Comparison of ENCODE assay signal across 1 cellular context in the genomic region with DNA sequence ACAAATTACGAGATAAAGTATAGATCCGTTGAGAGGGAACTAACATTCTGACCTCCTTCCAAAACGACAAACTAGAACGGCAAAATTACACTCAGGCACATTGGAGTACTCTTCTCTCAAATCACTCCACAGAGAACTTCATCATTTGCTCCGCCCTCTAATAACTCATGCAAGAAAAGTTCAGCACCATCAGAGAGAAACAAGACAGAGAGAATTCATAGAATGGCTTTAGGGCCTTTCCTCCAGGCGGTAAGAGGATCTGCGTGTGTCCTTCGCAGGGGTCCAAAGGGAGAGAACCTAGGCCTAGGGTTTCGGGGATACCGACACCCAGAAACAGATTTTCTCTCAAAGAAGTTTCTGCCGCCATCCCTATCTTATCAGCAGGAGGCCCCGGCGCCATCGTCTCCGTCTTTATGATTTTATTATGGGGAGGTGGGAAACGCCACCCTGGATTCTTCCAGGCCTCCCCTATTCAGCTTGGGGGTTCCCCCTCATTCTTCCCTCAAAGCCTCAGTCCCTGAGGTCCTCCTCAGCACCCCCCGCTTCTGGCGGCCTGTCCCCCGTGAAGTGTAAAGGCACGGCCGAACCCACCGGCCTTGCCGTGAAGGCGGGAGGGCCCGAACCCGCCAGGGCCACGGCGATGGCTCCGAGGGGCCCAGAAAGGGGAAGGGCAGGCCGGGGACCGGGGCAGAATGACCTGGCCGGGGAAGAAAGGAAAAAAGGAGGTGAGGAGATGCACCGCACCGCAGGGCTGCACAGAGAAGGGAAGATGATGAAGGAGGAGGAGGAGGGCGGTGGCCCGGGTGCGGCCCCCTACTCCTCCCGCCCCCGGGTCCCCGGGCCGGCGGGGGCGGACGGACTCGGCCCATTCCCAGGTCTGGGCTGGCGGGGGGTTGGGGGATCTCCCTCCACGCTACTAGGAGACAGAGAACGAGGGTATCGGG.
TF ChIP-seq lines count a peak whose summit lies in the region.

No MANE protein-coding gene starts in this region.

TF ChIP-seq in GM12878, 131 proteins besides CTCF, POLR2A, EP300 and RAD21 (continued from another document):
- no peak for TF ChIP-seq ZZZ3 (IDR thresholded peaks at IDR 0.05; ENCODE audit: control insufficient read depth, insufficient read length, low read depth)
- TF ChIP-seq SIN3A (IDR thresholded peaks at IDR 0.05; ENCODE audit: low read depth, low read length) = 0 out of 2 replicates have a peak, but pooled peaks have one; percentile 54
- TF ChIP-seq, protein P1, sequence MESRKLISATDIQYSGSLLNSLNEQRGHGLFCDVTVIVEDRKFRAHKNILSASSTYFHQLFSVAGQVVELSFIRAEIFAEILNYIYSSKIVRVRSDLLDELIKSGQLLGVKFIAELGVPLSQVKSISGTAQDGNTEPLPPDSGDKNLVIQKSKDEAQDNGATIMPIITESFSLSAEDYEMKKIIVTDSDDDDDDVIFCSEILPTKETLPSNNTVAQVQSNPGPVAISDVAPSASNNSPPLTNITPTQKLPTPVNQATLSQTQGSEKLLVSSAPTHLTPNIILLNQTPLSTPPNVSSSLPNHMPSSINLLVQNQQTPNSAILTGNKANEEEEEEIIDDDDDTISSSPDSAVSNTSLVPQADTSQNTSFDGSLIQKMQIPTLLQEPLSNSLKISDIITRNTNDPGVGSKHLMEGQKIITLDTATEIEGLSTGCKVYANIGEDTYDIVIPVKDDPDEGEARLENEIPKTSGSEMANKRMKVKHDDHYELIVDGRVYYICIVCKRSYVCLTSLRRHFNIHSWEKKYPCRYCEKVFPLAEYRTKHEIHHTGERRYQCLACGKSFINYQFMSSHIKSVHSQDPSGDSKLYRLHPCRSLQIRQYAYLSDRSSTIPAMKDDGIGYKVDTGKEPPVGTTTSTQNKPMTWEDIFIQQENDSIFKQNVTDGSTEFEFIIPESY (IDR thresholded peaks at IDR 0.05) = no peak
- TF ChIP-seq, protein P2, sequence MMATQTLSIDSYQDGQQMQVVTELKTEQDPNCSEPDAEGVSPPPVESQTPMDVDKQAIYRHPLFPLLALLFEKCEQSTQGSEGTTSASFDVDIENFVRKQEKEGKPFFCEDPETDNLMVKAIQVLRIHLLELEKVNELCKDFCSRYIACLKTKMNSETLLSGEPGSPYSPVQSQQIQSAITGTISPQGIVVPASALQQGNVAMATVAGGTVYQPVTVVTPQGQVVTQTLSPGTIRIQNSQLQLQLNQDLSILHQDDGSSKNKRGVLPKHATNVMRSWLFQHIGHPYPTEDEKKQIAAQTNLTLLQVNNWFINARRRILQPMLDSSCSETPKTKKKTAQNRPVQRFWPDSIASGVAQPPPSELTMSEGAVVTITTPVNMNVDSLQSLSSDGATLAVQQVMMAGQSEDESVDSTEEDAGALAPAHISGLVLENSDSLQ (IDR thresholded peaks at IDR 0.05) = no peak
- TF ChIP-seq ATF7 (IDR thresholded peaks at IDR 0.05; ENCODE audit: low read depth) = no peak
- no peak for TF ChIP-seq NFXL1 (IDR thresholded peaks at IDR 0.05; ENCODE audit: borderline replicate concordance)
- no peak for TF ChIP-seq MXI1 (IDR thresholded peaks at IDR 0.05; ENCODE audit: low read depth, low read length)
- no peak for TF ChIP-seq CBX5 (IDR thresholded peaks at IDR 0.05; ENCODE audit: low read depth)
- TF ChIP-seq, protein P3, sequence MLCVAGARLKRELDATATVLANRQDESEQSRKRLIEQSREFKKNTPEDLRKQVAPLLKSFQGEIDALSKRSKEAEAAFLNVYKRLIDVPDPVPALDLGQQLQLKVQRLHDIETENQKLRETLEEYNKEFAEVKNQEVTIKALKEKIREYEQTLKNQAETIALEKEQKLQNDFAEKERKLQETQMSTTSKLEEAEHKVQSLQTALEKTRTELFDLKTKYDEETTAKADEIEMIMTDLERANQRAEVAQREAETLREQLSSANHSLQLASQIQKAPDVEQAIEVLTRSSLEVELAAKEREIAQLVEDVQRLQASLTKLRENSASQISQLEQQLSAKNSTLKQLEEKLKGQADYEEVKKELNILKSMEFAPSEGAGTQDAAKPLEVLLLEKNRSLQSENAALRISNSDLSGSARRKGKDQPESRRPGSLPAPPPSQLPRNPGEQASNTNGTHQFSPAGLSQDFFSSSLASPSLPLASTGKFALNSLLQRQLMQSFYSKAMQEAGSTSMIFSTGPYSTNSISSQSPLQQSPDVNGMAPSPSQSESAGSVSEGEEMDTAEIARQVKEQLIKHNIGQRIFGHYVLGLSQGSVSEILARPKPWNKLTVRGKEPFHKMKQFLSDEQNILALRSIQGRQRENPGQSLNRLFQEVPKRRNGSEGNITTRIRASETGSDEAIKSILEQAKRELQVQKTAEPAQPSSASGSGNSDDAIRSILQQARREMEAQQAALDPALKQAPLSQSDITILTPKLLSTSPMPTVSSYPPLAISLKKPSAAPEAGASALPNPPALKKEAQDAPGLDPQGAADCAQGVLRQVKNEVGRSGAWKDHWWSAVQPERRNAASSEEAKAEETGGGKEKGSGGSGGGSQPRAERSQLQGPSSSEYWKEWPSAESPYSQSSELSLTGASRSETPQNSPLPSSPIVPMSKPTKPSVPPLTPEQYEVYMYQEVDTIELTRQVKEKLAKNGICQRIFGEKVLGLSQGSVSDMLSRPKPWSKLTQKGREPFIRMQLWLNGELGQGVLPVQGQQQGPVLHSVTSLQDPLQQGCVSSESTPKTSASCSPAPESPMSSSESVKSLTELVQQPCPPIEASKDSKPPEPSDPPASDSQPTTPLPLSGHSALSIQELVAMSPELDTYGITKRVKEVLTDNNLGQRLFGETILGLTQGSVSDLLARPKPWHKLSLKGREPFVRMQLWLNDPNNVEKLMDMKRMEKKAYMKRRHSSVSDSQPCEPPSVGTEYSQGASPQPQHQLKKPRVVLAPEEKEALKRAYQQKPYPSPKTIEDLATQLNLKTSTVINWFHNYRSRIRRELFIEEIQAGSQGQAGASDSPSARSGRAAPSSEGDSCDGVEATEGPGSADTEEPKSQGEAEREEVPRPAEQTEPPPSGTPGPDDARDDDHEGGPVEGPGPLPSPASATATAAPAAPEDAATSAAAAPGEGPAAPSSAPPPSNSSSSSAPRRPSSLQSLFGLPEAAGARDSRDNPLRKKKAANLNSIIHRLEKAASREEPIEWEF (IDR thresholded peaks at IDR 0.05; ENCODE audit: insufficient replicate concordance, low read depth, low read length) = no peak
- TF ChIP-seq KAT2A (conservative IDR thresholded peaks at IDR 0.05; ENCODE audit: control insufficient read depth, low read depth, low read length) = no peak
- no peak for TF ChIP-seq DPF2 (IDR thresholded peaks at IDR 0.05)
- no peak for TF ChIP-seq YY1 (IDR thresholded peaks at IDR 0.05; ENCODE audit: low read depth, low read length)
- TF ChIP-seq, protein P4, sequence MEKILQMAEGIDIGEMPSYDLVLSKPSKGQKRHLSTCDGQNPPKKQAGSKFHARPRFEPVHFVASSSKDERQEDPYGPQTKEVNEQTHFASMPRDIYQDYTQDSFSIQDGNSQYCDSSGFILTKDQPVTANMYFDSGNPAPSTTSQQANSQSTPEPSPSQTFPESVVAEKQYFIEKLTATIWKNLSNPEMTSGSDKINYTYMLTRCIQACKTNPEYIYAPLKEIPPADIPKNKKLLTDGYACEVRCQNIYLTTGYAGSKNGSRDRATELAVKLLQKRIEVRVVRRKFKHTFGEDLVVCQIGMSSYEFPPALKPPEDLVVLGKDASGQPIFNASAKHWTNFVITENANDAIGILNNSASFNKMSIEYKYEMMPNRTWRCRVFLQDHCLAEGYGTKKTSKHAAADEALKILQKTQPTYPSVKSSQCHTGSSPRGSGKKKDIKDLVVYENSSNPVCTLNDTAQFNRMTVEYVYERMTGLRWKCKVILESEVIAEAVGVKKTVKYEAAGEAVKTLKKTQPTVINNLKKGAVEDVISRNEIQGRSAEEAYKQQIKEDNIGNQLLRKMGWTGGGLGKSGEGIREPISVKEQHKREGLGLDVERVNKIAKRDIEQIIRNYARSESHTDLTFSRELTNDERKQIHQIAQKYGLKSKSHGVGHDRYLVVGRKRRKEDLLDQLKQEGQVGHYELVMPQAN (conservative IDR thresholded peaks at IDR 0.05) = 0 out of 2 replicates have a peak, but pooled peaks have one; percentile 18
- TF ChIP-seq, protein P5, sequence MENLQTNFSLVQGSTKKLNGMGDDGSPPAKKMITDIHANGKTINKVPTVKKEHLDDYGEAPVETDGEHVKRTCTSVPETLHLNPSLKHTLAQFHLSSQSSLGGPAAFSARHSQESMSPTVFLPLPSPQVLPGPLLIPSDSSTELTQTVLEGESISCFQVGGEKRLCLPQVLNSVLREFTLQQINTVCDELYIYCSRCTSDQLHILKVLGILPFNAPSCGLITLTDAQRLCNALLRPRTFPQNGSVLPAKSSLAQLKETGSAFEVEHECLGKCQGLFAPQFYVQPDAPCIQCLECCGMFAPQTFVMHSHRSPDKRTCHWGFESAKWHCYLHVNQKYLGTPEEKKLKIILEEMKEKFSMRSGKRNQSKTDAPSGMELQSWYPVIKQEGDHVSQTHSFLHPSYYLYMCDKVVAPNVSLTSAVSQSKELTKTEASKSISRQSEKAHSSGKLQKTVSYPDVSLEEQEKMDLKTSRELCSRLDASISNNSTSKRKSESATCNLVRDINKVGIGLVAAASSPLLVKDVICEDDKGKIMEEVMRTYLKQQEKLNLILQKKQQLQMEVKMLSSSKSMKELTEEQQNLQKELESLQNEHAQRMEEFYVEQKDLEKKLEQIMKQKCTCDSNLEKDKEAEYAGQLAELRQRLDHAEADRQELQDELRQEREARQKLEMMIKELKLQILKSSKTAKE (IDR thresholded peaks at IDR 0.05; ENCODE audit: low read depth, poor library complexity, severe bottlenecking) = peak; percentile 32
- no peak for TF ChIP-seq NFYA (IDR thresholded peaks at IDR 0.05; ENCODE audit: borderline replicate concordance, low read depth, low read length)
- no peak for TF ChIP-seq SUPT20H (IDR thresholded peaks at IDR 0.05; ENCODE audit: borderline replicate concordance, control insufficient read depth, low read depth, low read length)
- TF ChIP-seq SMARCA5 (IDR thresholded peaks at IDR 0.05) = 0 out of 2 replicates have a peak, but pooled peaks have one; percentile 5
- TF ChIP-seq CHD2 (IDR thresholded peaks at IDR 0.05; ENCODE audit: borderline replicate concordance, low read depth, low read length) = no peak
- no peak for TF ChIP-seq ZSCAN29 (IDR thresholded peaks at IDR 0.05)
- peak; percentile 34; the same call in 1 of the 2 replicates for TF ChIP-seq SPI1 (IDR thresholded peaks at IDR 0.05; ENCODE audit: borderline replicate concordance, insufficient read depth, low read depth, low read length)
- TF ChIP-seq, protein P6, sequence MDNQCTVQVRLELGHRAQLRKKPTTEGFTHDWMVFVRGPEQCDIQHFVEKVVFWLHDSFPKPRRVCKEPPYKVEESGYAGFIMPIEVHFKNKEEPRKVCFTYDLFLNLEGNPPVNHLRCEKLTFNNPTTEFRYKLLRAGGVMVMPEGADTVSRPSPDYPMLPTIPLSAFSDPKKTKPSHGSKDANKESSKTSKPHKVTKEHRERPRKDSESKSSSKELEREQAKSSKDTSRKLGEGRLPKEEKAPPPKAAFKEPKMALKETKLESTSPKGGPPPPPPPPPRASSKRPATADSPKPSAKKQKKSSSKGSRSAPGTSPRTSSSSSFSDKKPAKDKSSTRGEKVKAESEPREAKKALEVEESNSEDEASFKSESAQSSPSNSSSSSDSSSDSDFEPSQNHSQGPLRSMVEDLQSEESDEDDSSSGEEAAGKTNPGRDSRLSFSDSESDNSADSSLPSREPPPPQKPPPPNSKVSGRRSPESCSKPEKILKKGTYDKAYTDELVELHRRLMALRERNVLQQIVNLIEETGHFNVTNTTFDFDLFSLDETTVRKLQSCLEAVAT (IDR thresholded peaks at IDR 0.05) = peak; percentile 47; the same call in 1 of the 2 replicates
- TF ChIP-seq, protein P7, sequence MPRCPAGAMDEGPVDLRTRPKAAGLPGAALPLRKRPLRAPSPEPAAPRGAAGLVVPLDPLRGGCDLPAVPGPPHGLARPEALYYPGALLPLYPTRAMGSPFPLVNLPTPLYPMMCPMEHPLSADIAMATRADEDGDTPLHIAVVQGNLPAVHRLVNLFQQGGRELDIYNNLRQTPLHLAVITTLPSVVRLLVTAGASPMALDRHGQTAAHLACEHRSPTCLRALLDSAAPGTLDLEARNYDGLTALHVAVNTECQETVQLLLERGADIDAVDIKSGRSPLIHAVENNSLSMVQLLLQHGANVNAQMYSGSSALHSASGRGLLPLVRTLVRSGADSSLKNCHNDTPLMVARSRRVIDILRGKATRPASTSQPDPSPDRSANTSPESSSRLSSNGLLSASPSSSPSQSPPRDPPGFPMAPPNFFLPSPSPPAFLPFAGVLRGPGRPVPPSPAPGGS (IDR thresholded peaks at IDR 0.05; ENCODE audit: borderline replicate concordance, insufficient read depth, low read depth, low read length, poor library complexity, severe bottlenecking) = no peak
- TF ChIP-seq NBN (IDR thresholded peaks at IDR 0.05) = peak; percentile 46; the same call in 1 of the 2 replicates
- peak; percentile 35; the same call in 1 of the 2 replicates for TF ChIP-seq GATAD2B (conservative IDR thresholded peaks at IDR 0.05; ENCODE audit: low read depth)
- TF ChIP-seq IKZF2 (IDR thresholded peaks at IDR 0.05) = no peak
- TF ChIP-seq, protein P8, sequence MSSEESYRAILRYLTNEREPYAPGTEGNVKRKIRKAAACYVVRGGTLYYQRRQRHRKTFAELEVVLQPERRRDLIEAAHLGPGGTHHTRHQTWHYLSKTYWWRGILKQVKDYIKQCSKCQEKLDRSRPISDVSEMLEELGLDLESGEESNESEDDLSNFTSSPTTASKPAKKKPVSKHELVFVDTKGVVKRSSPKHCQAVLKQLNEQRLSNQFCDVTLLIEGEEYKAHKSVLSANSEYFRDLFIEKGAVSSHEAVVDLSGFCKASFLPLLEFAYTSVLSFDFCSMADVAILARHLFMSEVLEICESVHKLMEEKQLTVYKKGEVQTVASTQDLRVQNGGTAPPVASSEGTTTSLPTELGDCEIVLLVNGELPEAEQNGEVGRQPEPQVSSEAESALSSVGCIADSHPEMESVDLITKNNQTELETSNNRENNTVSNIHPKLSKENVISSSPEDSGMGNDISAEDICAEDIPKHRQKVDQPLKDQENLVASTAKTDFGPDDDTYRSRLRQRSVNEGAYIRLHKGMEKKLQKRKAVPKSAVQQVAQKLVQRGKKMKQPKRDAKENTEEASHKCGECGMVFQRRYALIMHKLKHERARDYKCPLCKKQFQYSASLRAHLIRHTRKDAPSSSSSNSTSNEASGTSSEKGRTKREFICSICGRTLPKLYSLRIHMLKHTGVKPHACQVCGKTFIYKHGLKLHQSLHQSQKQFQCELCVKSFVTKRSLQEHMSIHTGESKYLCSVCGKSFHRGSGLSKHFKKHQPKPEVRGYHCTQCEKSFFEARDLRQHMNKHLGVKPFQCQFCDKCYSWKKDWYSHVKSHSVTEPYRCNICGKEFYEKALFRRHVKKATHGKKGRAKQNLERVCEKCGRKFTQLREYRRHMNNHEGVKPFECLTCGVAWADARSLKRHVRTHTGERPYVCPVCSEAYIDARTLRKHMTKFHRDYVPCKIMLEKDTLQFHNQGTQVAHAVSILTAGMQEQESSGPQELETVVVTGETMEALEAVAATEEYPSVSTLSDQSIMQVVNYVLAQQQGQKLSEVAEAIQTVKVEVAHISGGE (CRISPR knock-in tag; IDR thresholded peaks at IDR 0.05) = no peak
- no peak for TF ChIP-seq SIX5 (IDR thresholded peaks at IDR 0.05; ENCODE audit: low read depth, low read length, severe bottlenecking)
- TF ChIP-seq NFIC (IDR thresholded peaks at IDR 0.05; ENCODE audit: low read depth, low read length) = no peak
